ENCODE assay signal across 8 cellular contexts in the genomic region with DNA sequence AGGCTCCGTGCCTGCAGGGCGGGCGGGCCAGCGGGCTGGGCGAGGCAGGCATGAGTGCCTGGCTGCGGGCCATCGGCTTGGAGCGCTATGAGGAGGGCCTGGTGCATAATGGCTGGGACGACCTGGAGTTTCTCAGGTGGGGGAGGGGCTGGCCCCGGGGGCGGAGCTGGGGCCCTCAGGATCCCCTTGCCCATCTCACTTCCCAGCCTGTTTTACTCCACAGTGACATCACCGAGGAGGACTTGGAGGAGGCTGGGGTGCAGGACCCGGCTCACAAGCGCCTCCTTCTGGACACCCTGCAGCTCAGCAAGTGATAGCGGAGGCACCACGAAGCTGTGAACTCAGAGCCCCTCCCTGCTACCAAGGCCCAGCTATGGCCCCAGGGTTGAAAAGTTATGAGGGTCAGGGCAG. TPM values are rescaled to one million over a fixed set of nuclear protein-coding genes. Genes with fewer than 3 reads are reported as not detected.
DNase-seq lines count a peak whose midpoint lies in the region; ATAC-seq and TF ChIP-seq lines count a peak whose summit lies in the region.

No MANE protein-coding gene starts in this region.

- no peak overlapping the region for H3K4me3 ChIP-seq in ovary

- no peak overlapping the region for H3K27ac Mint-ChIP-seq in activated T-cell treated with anti-CD3 and anti-CD28 coated beads, Interleukin-2, amount 50 U/mL, for 72 hours

- H3K36me3 Mint-ChIP-seq in activated T-cell treated with anti-CD3 and anti-CD28 coated beads, Interleukin-2, amount 50 U/mL, for 72 hours (ENCODE audit: insufficient read depth in 2 of 2): peaks cover 2 to 7% of the 10 kb centered on the region in 2 donors

- intact Hi-C loops in ovary (cut with DNase I): no loop called here

- no peak for DNase-seq in AG09319 (ENCODE audit: extremely low read depth, low read depth)
- peak; percentile 54 for DNase-seq in NCI-H526 treated with DMSO at 0.1 percent for 48 hours (lab: John Stamatoyannopoulos, UW)
- peak; percentile 59 to 68 for DNase-seq in activated T-cell treated with anti-CD3 and anti-CD28 coated beads, Interleukin-2, amount 50 U/mL, for 72 hours
- peak; percentile 25 for DNase-seq in glomerular visceral epithelial cell (ENCODE audit: extremely low spot score)
- peak in 4 of 5 donors; percentile 37 to 63 (median 58) for DNase-seq in ovary

- peaks cover 40% of the 10 kb centered on the region for H3K27me3 Mint-ChIP-seq in activated T-cell treated with anti-CD3 and anti-CD28 coated beads, Interleukin-2, amount 50 U/mL, for 72 hours (ENCODE audit: low read depth)

- H3K4me3 Mint-ChIP-seq in activated T-cell treated with anti-CD3 and anti-CD28 coated beads, Interleukin-2, amount 50 U/mL, for 72 hours: no peak overlapping the region

- TF ChIP-seq EP300 in ovary (IDR thresholded peaks at IDR 0.05): no peak

- no peak overlapping the region for H3K27ac ChIP-seq in ovary

- H3K4me1 Mint-ChIP-seq in activated T-cell treated with anti-CD3 and anti-CD28 coated beads, Interleukin-2, amount 50 U/mL, for 72 hours (ENCODE audit: low read depth): peaks cover 22% of the 10 kb centered on the region

- no peaks in the 10 kb centered on the region for H3K36me3 ChIP-seq in ovary

- no peaks in the 10 kb centered on the region for H3K9me3 ChIP-seq in ovary

- ATAC-seq in activated T-cell treated with anti-CD3 and anti-CD28 coated beads, Interleukin-2, amount 50 U/mL, for 72 hours (replicated peaks in 1 of 2): peak; percentile 52 to 53
- ATAC-seq in HG02981 (IDR thresholded peaks at IDR 0.05; ENCODE audit: unreplicated experiment) (no peak), HG03159 (IDR thresholded peaks at IDR 0.05; ENCODE audit: unreplicated experiment) (no peak)

- TF ChIP-seq POLR2A in GM15510 (IDR thresholded peaks at IDR 0.05; ENCODE audit: borderline replicate concordance, extremely low read depth, insufficient read length) (peak; percentile 21), ovary (IDR thresholded peaks at IDR 0.05) (no peak)

- H3K27me3 ChIP-seq in ovary: no peaks in the 10 kb centered on the region

- 55 to 60% (median 59%) methylated on average over 16 of the region's 16 CpGs for WGBS in ovary, 3 donors

- TF ChIP-seq CTCF in AG09319 (IDR thresholded peaks at IDR 0.05; ENCODE audit: low read depth, low read length) (peak; percentile 62), ovary (IDR thresholded peaks at IDR 0.05) (peak; percentile 25 to 35 (median 25))

- H3K9me3 Mint-ChIP-seq in activated T-cell treated with anti-CD3 and anti-CD28 coated beads, Interleukin-2, amount 50 U/mL, for 72 hours: no peaks in the 10 kb centered on the region

- H3K4me1 ChIP-seq in ovary (ENCODE audit: insufficient read depth): peaks cover 11% of the 10 kb centered on the region

RNA-seq across cellular contexts. Expression of a gene that starts 5.9 kb away (rescaled TPM):
- total RNA-seq in activated T-cell treated with anti-CD3 and anti-CD28 coated beads, Interleukin-2, amount 50 U/mL, for 72 hours: not detected
- total RNA-seq in ovary: not detected
- polyA plus RNA-seq in ovary: not detected

RNA-seq across cellular contexts. Expression of a gene that starts 13.5 kb away (rescaled TPM):
- 100 to 1,000 TPM; 147 to 154 TPM for total RNA-seq in activated T-cell treated with anti-CD3 and anti-CD28 coated beads, Interleukin-2, amount 50 U/mL, for 72 hours
- total RNA-seq in ovary: 100 to 1,000 TPM in 5 of 7 donors, 10 to 100 TPM in 2; 48.4 to 208 (median 136) TPM
- polyA plus RNA-seq in ovary: 10 to 100 TPM; 77.3 to 86.6 TPM

RNA-seq across cellular contexts. Expression of a gene that starts 21.5 kb away (rescaled TPM):
- total RNA-seq in activated T-cell treated with anti-CD3 and anti-CD28 coated beads, Interleukin-2, amount 50 U/mL, for 72 hours: not detected
- 10 to 100 TPM in 3 of 7 donors, 1 to 10 TPM in 4; 2.4 to 14.1 (median 10.0) TPM for total RNA-seq in ovary
- polyA plus RNA-seq in ovary: 10 to 100 TPM; 15.5 to 45.7 TPM

RNA-seq across cellular contexts. Expression of a gene that starts 46.1 kb away (rescaled TPM):
- not detected for total RNA-seq in activated T-cell treated with anti-CD3 and anti-CD28 coated beads, Interleukin-2, amount 50 U/mL, for 72 hours
- 100 to 1,000 TPM in 1 of 7 donors, 10 to 100 TPM in 1, 1 to 10 TPM in 3, under 1 TPM in 1, not detected in 1; 0.35 to 108 (median 4.3) TPM for total RNA-seq in ovary
- polyA plus RNA-seq in ovary: 10 to 100 TPM in 1 of 2 donors, under 1 TPM in 1; 0.31 to 10.3 TPM

Comparison
In these comparisons a context has a peak if more than half of its experiments do, and no peak if none do; other contexts are left out.
1. ATAC-seq: peak in activated T-cell treated with anti-CD3 and anti-CD28 coated beads, Interleukin-2, amount 50 U/mL, for 72 hours (2 of 2); none in HG02981 (single experiment) and HG03159 (single experiment).